Comparison of ENCODE assay signal across 27 cellular contexts in the genomic region with DNA sequence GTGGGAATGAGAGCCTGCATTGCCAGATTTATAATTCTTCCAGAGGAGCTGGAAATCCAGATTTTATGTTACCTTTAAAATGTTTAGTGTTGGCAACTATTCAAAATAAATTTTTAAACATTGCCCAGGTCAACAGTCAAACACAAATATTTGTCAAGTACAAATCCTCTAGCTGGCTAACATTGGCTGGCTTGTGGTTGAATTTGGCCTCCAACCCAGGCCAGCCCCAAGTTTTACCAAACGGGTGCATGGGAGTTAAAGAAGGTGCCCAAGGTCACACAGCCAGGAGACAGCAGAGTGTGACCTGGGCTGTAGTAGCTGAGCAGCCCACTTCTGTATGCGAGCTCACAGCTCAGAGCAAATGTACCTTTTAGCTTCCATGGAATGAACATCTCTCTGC.
"Had no signal": no experiment of that assay in that cellular context is flagged by ENCODE, and none has a peak within 500 bp of the region (broad histone marks: within the 10 kb centered on the region; RNA-seq: fewer than 3 reads in every experiment).

No MANE protein-coding gene starts in this region.

- H3K4me3 ChIP-seq: heart right ventricle, hepatocyte, lower lobe of right lung, neural progenitor cell, ovary, smooth muscle cell, tibial nerve, uterus had no signal

- H3K27ac ChIP-seq: heart right ventricle, hepatocyte, lower lobe of right lung, neural progenitor cell, neutrophil, ovary, tibial nerve, uterus had no signal

- H3K9me3 ChIP-seq: lower lobe of right lung, neutrophil, ovary, uterus had no signal

- H3K4me1 ChIP-seq: heart right ventricle, lower lobe of right lung, neural progenitor cell, tibial nerve, uterus had no signal

- H3K27me3 ChIP-seq: heart right ventricle, hepatocyte, neural progenitor cell, neutrophil, ovary, tibial nerve, uterus had no signal

- H3K36me3 ChIP-seq: heart right ventricle, lower lobe of right lung, neural progenitor cell, neutrophil, ovary, tibial nerve, uterus had no signal

- ATAC-seq: heart right ventricle; left ventricle myocardium superior; lower lobe of right lung; natural killer cell; right cardiac atrium; stimulated activated memory B cell treated with anti-CD40 and anti-IgM and Interleukin-4, amounts not matched to agents 10 μg/mL and 1 μg/mL and 100 μg/mL, for 72 hours; stimulated activated naive CD8-positive, alpha-beta T cell treated with anti-CD3 and anti-CD28 coated beads, Interleukin-15, amount 100 ng/mL, for 72 hours had no signal

- DNase-seq: heart right ventricle; islet precursor cell; left ventricle myocardium superior; lower lobe of right lung; mammary epithelial cell; mesenchymal stem cell; naive B cell; natural killer cell; nephron progenitor cell; occipital lobe; ovary; retina; right cardiac atrium; stimulated activated CD4-positive, alpha-beta T cell treated with anti-CD3 and anti-CD28 coated beads, Interleukin-1b, Interleukin-23, amount 100 ng/mL, for 48 hours; stimulated activated CD4-positive, alpha-beta T cell treated with anti-CD3 and anti-CD28 coated beads, Interleukin-2, amount 100 ng/mL, for 48 hours; stimulated activated CD4-positive, alpha-beta T cell treated with anti-CD3 and anti-CD28 coated beads, Interleukin-4, amount 100 ng/mL, for 4 hours; stimulated activated CD8-positive, alpha-beta memory T cell treated with anti-CD3 and anti-CD28 coated beads, Interleukin-4, amount 100 ng/mL, for 48 hours; stimulated activated naive CD4-positive, alpha-beta T cell treated with Interleukin-2 at 50 U/mL for 16 hours; stimulated activated naive CD8-positive, alpha-beta T cell treated with anti-CD3 and anti-CD28 coated beads, Interleukin-15, amount 100 ng/mL, for 72 hours; substantia nigra; uterus had no signal
